ENCODE assay signal across 8 cellular contexts in the genomic region with DNA sequence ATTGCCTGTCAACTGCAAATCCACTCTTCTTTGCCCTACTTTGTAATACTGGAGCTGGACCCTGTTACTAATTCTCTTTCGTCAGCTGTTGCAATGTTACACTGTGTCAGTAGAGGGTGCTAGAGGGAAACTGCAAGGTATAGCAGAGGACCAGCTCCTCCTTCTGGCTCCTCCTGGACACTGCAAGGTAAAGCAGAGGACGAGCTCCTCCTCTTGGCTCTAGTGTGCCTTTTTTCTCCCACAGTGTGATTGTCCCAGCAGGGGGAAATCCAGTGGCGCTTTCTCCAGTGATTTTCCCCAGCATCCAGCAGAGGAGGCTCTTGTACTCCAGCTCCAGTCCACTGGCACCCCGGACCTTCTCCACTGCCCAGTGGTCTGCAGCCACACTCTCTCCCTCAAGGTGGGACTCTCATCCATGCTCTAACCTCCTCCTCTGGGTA.
A peak's percentile ranks its signal among the peaks of the same experiment; 100 is the strongest.
DNase-seq lines count a peak whose midpoint lies in the region; ATAC-seq and TF ChIP-seq lines count a peak whose summit lies in the region.

No MANE protein-coding gene starts in this region.

- H3K23ac ChIP-seq in trophoblast cell (ENCODE audit: low read length) = no peak overlapping the region

- H3K36me3 ChIP-seq in SJSA1 (no peaks in the 10 kb centered on the region), trophoblast cell (ENCODE audit: control insufficient read depth in 1 of 2, insufficient read depth in 2 of 2, low read length in 2 of 2) (no peaks in the 10 kb centered on the region)

- H3K79me2 ChIP-seq in trophoblast cell (ENCODE audit: control insufficient read depth, insufficient read depth, low read length, poor library complexity) = no peaks in the 10 kb centered on the region

- no peak overlapping the region for H2AFZ ChIP-seq in trophoblast cell (ENCODE audit: insufficient read depth, low read length, poor library complexity)

- no peaks in the 10 kb centered on the region; the same call in 1 of the 2 replicates for H3K9me3 ChIP-seq in SJSA1 (replicated peaks)
- no peaks in the 10 kb centered on the region for H3K9me3 ChIP-seq in trophoblast cell (ENCODE audit: insufficient read depth, low read depth, low read length)

- no peak overlapping the region for H3K9ac ChIP-seq in trophoblast cell (ENCODE audit: low read length)

- H3K14ac ChIP-seq in trophoblast cell (ENCODE audit: low read length) = no peak overlapping the region

- no peak overlapping the region for H4K12ac ChIP-seq in trophoblast cell (ENCODE audit: low read depth, low read length)

- ATAC-seq in HG02571 (IDR thresholded peaks at IDR 0.05; ENCODE audit: unreplicated experiment) = peak; percentile 86

- no CpG with 5 or more reads among the region's 4 CpGs for WGBS in trophoblast cell (ENCODE audit: extremely low coverage, insufficient coverage, insufficient read length)

- no peak overlapping the region for H3K4me2 ChIP-seq in trophoblast cell (ENCODE audit: low read length)

- DNase-seq in NAMALWA (ENCODE audit: low spot score) (peak; percentile 96), SJSA1 (ENCODE audit: low read depth in 1 of 2, low spot score in 2 of 2) (peak; percentile 73 to 91), glomerular endothelial cell (ENCODE audit: extremely low read depth, low read depth, low spot score) (peak; percentile 78), trophoblast cell (peak; percentile 86 to 99), ureter (ENCODE audit: low spot score) (peak; percentile 87)
- peak; percentile 79 for DNase-seq in activated gamma-delta T cell treated with anti-CD3 and anti-CD28 coated beads, Interleukin-2, amount 50 U/mL, for 16 hours (ENCODE audit: low read depth)

- H2AK5ac ChIP-seq in trophoblast cell (ENCODE audit: low read length) = no peak overlapping the region

- H3K4me3 ChIP-seq in SJSA1 (no peak overlapping the region), trophoblast cell (ENCODE audit: low read depth, low read length) (no peak overlapping the region)

- no peak overlapping the region for H4K91ac ChIP-seq in trophoblast cell (ENCODE audit: low read depth, low read length)

- H3K27me3 ChIP-seq in SJSA1 (replicated peaks) = no peaks in the 10 kb centered on the region
- no peaks in the 10 kb centered on the region for H3K27me3 ChIP-seq in trophoblast cell (ENCODE audit: insufficient read depth, low read length)

- H3K4ac ChIP-seq in trophoblast cell (ENCODE audit: low read depth, low read length) = no peak overlapping the region

- peak; percentile 100 for TF ChIP-seq CTCF in GM12801 (IDR thresholded peaks at IDR 0.05; ENCODE audit: extremely low read depth, insufficient read length)

- no peak overlapping the region for H2BK12ac ChIP-seq in trophoblast cell (ENCODE audit: low read length)

- H3K4me1 ChIP-seq in SJSA1 (replicated peaks) (no peaks in the 10 kb centered on the region), trophoblast cell (ENCODE audit: control insufficient read depth in 1 of 2, insufficient read depth in 2 of 2, low read length in 2 of 2) (no peaks in the 10 kb centered on the region)

- H4K8ac ChIP-seq in trophoblast cell (ENCODE audit: low read depth, low read length) = no peak overlapping the region

- no peaks in the 10 kb centered on the region for H3K79me1 ChIP-seq in trophoblast cell (ENCODE audit: low read length)

- no peak overlapping the region for H2BK5ac ChIP-seq in trophoblast cell (ENCODE audit: low read depth, low read length, poor library complexity)

- H3K27ac ChIP-seq in SJSA1 = no peak overlapping the region
- H3K27ac ChIP-seq in trophoblast cell (ENCODE audit: low read depth, low read length) = no peak overlapping the region

- no peak overlapping the region for H2BK120ac ChIP-seq in trophoblast cell (ENCODE audit: insufficient read depth, low read length, poor library complexity)

- H3K18ac ChIP-seq in trophoblast cell (ENCODE audit: low read length) = no peak overlapping the region
